In the genomic region with DNA sequence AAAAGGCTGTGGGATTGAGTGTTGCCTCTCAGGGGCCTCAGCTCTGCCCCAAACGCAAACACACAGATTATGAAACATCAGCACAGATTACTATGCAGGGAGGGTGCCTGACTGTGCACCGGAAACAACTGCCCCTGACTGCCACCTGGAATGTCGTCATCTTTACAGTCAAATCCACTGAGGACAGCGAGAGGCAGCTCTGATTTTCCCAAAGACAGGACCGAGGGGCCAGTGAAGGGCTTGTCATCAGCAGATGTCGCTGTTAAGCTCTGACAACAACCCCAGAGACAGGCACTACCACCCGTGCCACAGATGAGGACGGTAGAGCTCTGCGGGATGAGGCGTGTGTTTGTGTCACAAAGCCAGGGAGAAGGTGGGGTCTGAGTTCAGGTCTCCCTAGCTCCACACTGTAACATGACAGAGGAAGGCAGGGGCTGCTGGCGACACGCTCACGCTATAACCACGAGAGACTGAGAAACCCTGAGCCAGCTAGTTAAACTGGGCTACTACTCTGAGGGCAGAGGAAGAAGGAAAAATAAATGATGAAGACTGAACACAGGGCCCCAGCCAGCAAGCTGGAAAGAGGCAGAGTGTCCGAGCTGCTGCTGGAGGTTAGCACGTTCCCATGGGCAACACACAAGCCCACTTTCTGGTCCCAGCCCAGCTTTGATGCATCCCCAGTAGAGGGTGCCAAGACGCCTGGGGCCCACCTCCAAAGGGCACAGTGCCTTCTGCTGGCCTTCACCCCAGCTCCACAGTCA, we compare ENCODE assay signal across 12 cellular contexts. TPM values are rescaled to one million over a fixed set of nuclear protein-coding genes. Genes with fewer than 3 reads are reported as not detected.
DNase-seq lines count a peak whose midpoint lies in the region; ATAC-seq, FAIRE-seq and TF ChIP-seq lines count a peak whose summit lies in the region.
"Had no signal": no experiment of that assay in that cellular context is flagged by ENCODE, and none has a peak within 500 bp of the region (broad histone marks: within the 10 kb centered on the region; RNA-seq: fewer than 3 reads in every experiment).

No MANE protein-coding gene starts in this region.

- H3K4me3 ChIP-seq in BJ (ENCODE audit: low read depth, low read length) (no peak overlapping the region), HFF-Myc (replicated peaks; ENCODE audit: low read depth, low read length) (no peak overlapping the region), astrocyte of the cerebellum (ENCODE audit: low read depth, low read length) (no peak overlapping the region), mesendoderm (ENCODE audit: low read length) (no peak overlapping the region)

- no peak overlapping the region for H4K5ac ChIP-seq in mesendoderm (ENCODE audit: low read length)

- DNase-seq in BJ (ENCODE audit: low read depth) = no peak
- peak; percentile 21 for DNase-seq in HFF-Myc (ENCODE audit: extremely low read depth, low read depth)
- DNase-seq in astrocyte of the cerebellum (ENCODE audit: low read depth) = no peak
- peak; percentile 71 for DNase-seq in mesendoderm
- DNase-seq in retina = no peak
- no peak for DNase-seq in NCI-H2081 treated with DMSO at 0.1 percent for 48 hours (lab: John Stamatoyannopoulos, UW)
- DNase-seq in H54 (ENCODE audit: insufficient read length, low spot score) = no peak
- DNase-seq: activated B cell treated with CpG ODN at 0.5 μM for 24 hours, cerebellar nuclear complex, HFFc6, left colon had no signal

- no peak overlapping the region for H3K23ac ChIP-seq in mesendoderm (ENCODE audit: low read length)

- no peak overlapping the region for H3K27ac ChIP-seq in mesendoderm (ENCODE audit: low read depth, low read length)

- CTCF ChIA-PET in BJ (lab: Yijun Ruan, JAX) = interaction anchor here (0.7 to 1.8 kb wide), 7 partner anchors 10 to 60 kb away, joined by 3 to 7 read pairs (median 4); no protein-coding TSS in a partner anchor

- peak; percentile 38 for TF ChIP-seq CTCF in BJ (IDR thresholded peaks at IDR 0.05; ENCODE audit: insufficient read depth, low read depth, low read length)
- TF ChIP-seq CTCF in HFF-Myc (IDR thresholded peaks at IDR 0.05; ENCODE audit: low read depth, low read length, missing control alignments) = peak; percentile 43
- peak; percentile 19 for TF ChIP-seq CTCF in astrocyte of the cerebellum (IDR thresholded peaks at IDR 0.05; ENCODE audit: low read depth, low read length, missing control alignments)

- H3K9ac ChIP-seq in mesendoderm (ENCODE audit: low read length) = no peak overlapping the region

- no peaks in the 10 kb centered on the region for H3K79me1 ChIP-seq in mesendoderm (ENCODE audit: low read length)

- no CpG with 5 or more reads among the region's 17 CpGs for WGBS in mesendoderm (ENCODE audit: extremely low coverage, insufficient coverage, low lambda C conversion rate)

- no peak for ATAC-seq in GM18870 (IDR thresholded peaks at IDR 0.05; ENCODE audit: unreplicated experiment)
- ATAC-seq: left colon had no signal

- FAIRE-seq in H54 (lab: Jason Lieb, UNC) = no peak

- H2BK15ac ChIP-seq in mesendoderm (replicated peaks; ENCODE audit: low read depth) = no peak overlapping the region

- no peak for TF ChIP-seq POLR2A in H54 (IDR thresholded peaks at IDR 0.05; ENCODE audit: low read depth, low read length)

- no peak overlapping the region for H3K56ac ChIP-seq in mesendoderm (ENCODE audit: low read length)

- H3K36me3 ChIP-seq in BJ (ENCODE audit: control insufficient read depth, insufficient read depth, low read length) (no peaks in the 10 kb centered on the region), mesendoderm (ENCODE audit: control insufficient read depth, insufficient read depth, low read length) (no peaks in the 10 kb centered on the region)

- no peak overlapping the region for H3K4me2 ChIP-seq in mesendoderm (ENCODE audit: low read length)

- no peak overlapping the region for H4K8ac ChIP-seq in mesendoderm (ENCODE audit: low read depth, low read length)

- H3K4ac ChIP-seq in mesendoderm (ENCODE audit: low read depth, low read length) = no peak overlapping the region

- POLR2A ChIA-PET in BJ (lab: Charles Lee) = no interaction called here

- H3K27me3 ChIP-seq in BJ (ENCODE audit: control insufficient read depth, insufficient read depth, low read length) = no peaks in the 10 kb centered on the region
- no peaks in the 10 kb centered on the region for H3K27me3 ChIP-seq in mesendoderm (ENCODE audit: insufficient read depth, low read length, poor library complexity)

- H3K4me1 ChIP-seq in mesendoderm (ENCODE audit: control insufficient read depth, low read depth, low read length) = peaks cover 8% of the 10 kb centered on the region

- no peak overlapping the region for H2BK120ac ChIP-seq in mesendoderm (ENCODE audit: low read depth, low read length)

- H3K79me2 ChIP-seq in mesendoderm (ENCODE audit: control insufficient read depth, insufficient read depth, low read length) = no peaks in the 10 kb centered on the region

- H2BK5ac ChIP-seq in mesendoderm (ENCODE audit: low read length) = no peak overlapping the region

- no peak overlapping the region for H3K18ac ChIP-seq in mesendoderm (ENCODE audit: low read length)

- H2AK5ac ChIP-seq in mesendoderm (ENCODE audit: low read length) = no peak overlapping the region

- in situ Hi-C loops in astrocyte of the cerebellum (cut with HindIII; ENCODE audit: low sequenced_read_pairs) = no loop called here

RNA-seq across cellular contexts. Expression of a gene that starts 47.0 kb away (rescaled TPM):
- polyA plus RNA-seq in BJ (2011; rRNA removed) = 0.93 and 0.96 TPM in 2 replicates
- 0.62 and 0.66 TPM in 2 replicates for polyA minus RNA-seq in BJ (2011; rRNA and poly(A)+ RNA removed)
- polyA plus RNA-seq in mesendoderm (2013, experiment 1 of 2) = 8.3 TPM
- polyA plus RNA-seq in mesendoderm (2013, experiment 2 of 2) = 8.5 TPM

Comparison
In these comparisons a context has a peak if more than half of its experiments do, and no peak if none do; other contexts are left out.
1. DNase-seq: peak in HFF-Myc (single experiment) and mesendoderm (single experiment); none in BJ (single experiment), astrocyte of the cerebellum (single experiment), retina (single experiment), NCI-H2081 treated with DMSO at 0.1 percent for 48 hours (single experiment) and H54 (single experiment).
2. Peak in every context shown above with its lines, with median percentiles within 50 percentile points of each other: CTCF ChIP-seq.